34 cellular contexts compared by ENCODE assay signal in genomic region chr7:65409363-65409762, GRCh38.
"Had no signal": no experiment of that assay in that cellular context is flagged by ENCODE, and none has a peak within 500 bp of the region (broad histone marks: within the 10 kb centered on the region; RNA-seq: fewer than 3 reads in every experiment).

No MANE protein-coding gene starts in this region.

- H3K27ac ChIP-seq: KMS-11 had no signal

- H3K27me3 ChIP-seq: MG63 had no signal

- H3K9ac ChIP-seq: KMS-11 had no signal

- H3K4me3 ChIP-seq: MG63 had no signal

- DNase-seq: Karpas-422, Kasumi-1, MG63, MV-4-11, NCI-H1048, NCI-H1092, NCI-H1092 treated with DMSO at 0.1 percent for 48 hours, NCI-H1105, NCI-H1105 treated with DMSO at 0.1 percent for 48 hours, NCI-H1417, NCI-H1417 treated with DMSO at 0.1 percent for 48 hours, NCI-H1436, NCI-H1436 treated with DMSO at 0.1 percent for 48 hours, NCI-H146, NCI-H1694, NCI-H1694 treated with DMSO at 0.1 percent for 48 hours, NCI-H187, NCI-H187 treated with DMSO at 0.1 percent for 48 hours, NCI-H1930, NCI-H2029 treated with DMSO at 0.1 percent for 48 hours, NCI-H2081, NCI-H2081 treated with DMSO at 0.1 percent for 48 hours, NCI-H2107, NCI-H2171, NCI-H2171 treated with DMSO at 0.1 percent for 48 hours, NCI-H2227 treated with DMSO at 0.1 percent for 48 hours, NCI-H226, NCI-H345, NCI-H446, NCI-H446 treated with DMSO at 0.1 percent for 48 hours, NCI-H510A, NCI-H510A treated with DMSO at 0.1 percent for 48 hours, NCI-H524 had no signal

- H3K4me2 ChIP-seq: KMS-11 had no signal
